1 cellular context compared by ENCODE assay signal in genomic region chr4:81335221-81335912, GRCh38.
TF ChIP-seq lines count a peak whose summit lies in the region.

No MANE protein-coding gene starts in this region.

TF ChIP-seq in IMR-90, 13 proteins besides CTCF, POLR2A, EP300 and RAD21 (continued from another document):
- TF ChIP-seq USF2 (IDR thresholded peaks at IDR 0.05; ENCODE audit: low read depth, low read length), result no peak
- no peak for TF ChIP-seq ELK1 (IDR thresholded peaks at IDR 0.05; ENCODE audit: borderline replicate concordance, low read depth, low read length)
